1 cellular context compared by ENCODE assay signal in genomic region chr19:48568345-48568886, GRCh38.
A peak's percentile ranks its signal among the peaks of the same experiment; 100 is the strongest.
TF ChIP-seq lines count a peak whose summit lies in the region.

No MANE protein-coding gene starts in this region.

TF ChIP-seq in HEK293, 187 proteins besides CTCF, POLR2A, EP300 and RAD21 (continued from another document and continues in another):
- TF ChIP-seq SCRT1 (tag by site-specific recombination; IDR thresholded peaks at IDR 0.05; ENCODE audit: borderline replicate concordance) (no peak), ZNF654 (tag by site-specific recombination; IDR thresholded peaks at IDR 0.05; ENCODE audit: low read depth) (no peak), PRDM6 (tag by site-specific recombination; IDR thresholded peaks at IDR 0.05) (no peak), ZNF585B (tag by site-specific recombination; IDR thresholded peaks at IDR 0.05) (no peak), ZNF341 (tag by site-specific recombination; IDR thresholded peaks at IDR 0.05; ENCODE audit: low read depth) (peak; percentile 86), KLF17 (tag by site-specific recombination; IDR thresholded peaks at IDR 0.05) (no peak), IKZF3 (tag by site-specific recombination; IDR thresholded peaks at IDR 0.05) (0 out of 2 replicates have a peak, but pooled peaks have one; percentile 23), KLF7 (tag by site-specific recombination; IDR thresholded peaks at IDR 0.05; ENCODE audit: borderline replicate concordance) (no peak), ZNF514 (tag by site-specific recombination; IDR thresholded peaks at IDR 0.05) (no peak), ZBTB6 (tag by site-specific recombination; IDR thresholded peaks at IDR 0.05) (no peak), TSHZ1 (tag by site-specific recombination; IDR thresholded peaks at IDR 0.05; ENCODE audit: borderline replicate concordance) (no peak), ZNF670 (tag by site-specific recombination; IDR thresholded peaks at IDR 0.05; ENCODE audit: low read depth) (no peak), ZNF112 (tag by site-specific recombination; IDR thresholded peaks at IDR 0.05) (no peak), SALL2 (tag by site-specific recombination; IDR thresholded peaks at IDR 0.05; ENCODE audit: borderline replicate concordance) (no peak), ZSCAN16 (tag by site-specific recombination; IDR thresholded peaks at IDR 0.05) (no peak), AEBP2 (tag by site-specific recombination; IDR thresholded peaks at IDR 0.05; ENCODE audit: borderline replicate concordance) (no peak), ZNF626 (tag by site-specific recombination; IDR thresholded peaks at IDR 0.05) (no peak), ATF2 (tag by site-specific recombination; IDR thresholded peaks at IDR 0.05; ENCODE audit: low read depth) (no peak), ZNF350 (tag by site-specific recombination; IDR thresholded peaks at IDR 0.05) (no peak), PRDM10 (tag by site-specific recombination; IDR thresholded peaks at IDR 0.05) (peak; percentile 44; the same call in 1 of the 2 replicates), ZBTB8A (tag by site-specific recombination; IDR thresholded peaks at IDR 0.05) (peak; percentile 81), ZBTB21 (tag by site-specific recombination; IDR thresholded peaks at IDR 0.05) (no peak), ZNF19 (tag by site-specific recombination; IDR thresholded peaks at IDR 0.05; ENCODE audit: low read depth) (no peak), PATZ1 (tag by site-specific recombination; IDR thresholded peaks at IDR 0.05) (peak; percentile 81; the same call in 1 of the 2 replicates), ZNF488 (tag by site-specific recombination; IDR thresholded peaks at IDR 0.05) (no peak), ZFHX2 (tag by site-specific recombination; conservative IDR thresholded peaks at IDR 0.05) (no peak), ZNF529 (tag by site-specific recombination; IDR thresholded peaks at IDR 0.05; ENCODE audit: insufficient replicate concordance) (no peak), ZNF114 (tag by site-specific recombination; IDR thresholded peaks at IDR 0.05) (no peak), ZNF600 (tag by site-specific recombination; IDR thresholded peaks at IDR 0.05) (peak; percentile 99), ZNF785 (tag by site-specific recombination; IDR thresholded peaks at IDR 0.05) (no peak), HOXD13 (CRISPR knock-in tag; IDR thresholded peaks at IDR 0.05; ENCODE audit: borderline replicate concordance) (no peak), ZBTB20 (tag by site-specific recombination; IDR thresholded peaks at IDR 0.05) (peak; percentile 63; the same call in 1 of the 2 replicates), ZNF24 (tag by site-specific recombination; IDR thresholded peaks at IDR 0.05) (no peak), GLI2 (tag by site-specific recombination; IDR thresholded peaks at IDR 0.05; ENCODE audit: borderline replicate concordance, low read depth) (no peak), ZFP41 (tag by site-specific recombination; IDR thresholded peaks at IDR 0.05; ENCODE audit: borderline replicate concordance) (no peak), ZNF2 (tag by site-specific recombination; IDR thresholded peaks at IDR 0.05) (no peak), KLF9 (tag by site-specific recombination; IDR thresholded peaks at IDR 0.05; ENCODE audit: low read depth) (no peak), ZBTB48 (tag by site-specific recombination; IDR thresholded peaks at IDR 0.05) (peak; percentile 37; the same call in 1 of the 2 replicates), ZBTB10 (tag by site-specific recombination; IDR thresholded peaks at IDR 0.05) (no peak), GLIS2 (tag by site-specific recombination; IDR thresholded peaks at IDR 0.05) (peak; percentile 55), MYNN (tag by site-specific recombination; IDR thresholded peaks at IDR 0.05; ENCODE audit: borderline replicate concordance) (no peak), ZNF138 (tag by site-specific recombination; IDR thresholded peaks at IDR 0.05; ENCODE audit: borderline replicate concordance) (no peak)
